1 cellular context compared by ENCODE assay signal in the genomic region with DNA sequence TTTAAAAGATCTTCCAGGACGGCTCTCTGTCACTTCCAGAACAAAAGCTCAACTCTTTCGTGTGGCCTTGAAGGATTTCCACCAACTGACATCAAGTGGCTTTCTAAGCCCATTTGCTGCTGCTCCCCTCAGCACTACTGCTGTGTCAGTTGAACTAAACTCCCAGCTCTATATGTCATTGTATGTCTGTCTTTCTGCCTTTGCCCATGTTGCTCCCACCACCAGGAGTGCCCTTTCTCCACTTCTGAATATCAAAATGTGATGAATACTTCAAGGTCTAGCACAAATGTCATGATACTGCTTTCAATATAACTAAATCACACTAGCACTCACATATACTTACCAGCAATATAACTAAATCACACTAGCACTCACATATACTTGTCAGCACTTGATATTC.
TF ChIP-seq lines count a peak whose summit lies in the region.

No MANE protein-coding gene starts in this region.

TF ChIP-seq in IMR-90, 13 proteins besides CTCF, POLR2A, EP300 and RAD21:
- TF ChIP-seq MAFK (IDR thresholded peaks at IDR 0.05; ENCODE audit: low read depth, low read length), result no peak
- TF ChIP-seq FOS (IDR thresholded peaks at IDR 0.05; ENCODE audit: low read depth, low read length), result no peak
- TF ChIP-seq CEBPB (IDR thresholded peaks at IDR 0.05; ENCODE audit: low read depth, low read length), result no peak
- no peak for TF ChIP-seq MXI1 (IDR thresholded peaks at IDR 0.05; ENCODE audit: borderline replicate concordance, low read depth, low read length)
- no peak for TF ChIP-seq SMC3 (IDR thresholded peaks at IDR 0.05; ENCODE audit: low read depth, low read length)
- TF ChIP-seq, protein P1, sequence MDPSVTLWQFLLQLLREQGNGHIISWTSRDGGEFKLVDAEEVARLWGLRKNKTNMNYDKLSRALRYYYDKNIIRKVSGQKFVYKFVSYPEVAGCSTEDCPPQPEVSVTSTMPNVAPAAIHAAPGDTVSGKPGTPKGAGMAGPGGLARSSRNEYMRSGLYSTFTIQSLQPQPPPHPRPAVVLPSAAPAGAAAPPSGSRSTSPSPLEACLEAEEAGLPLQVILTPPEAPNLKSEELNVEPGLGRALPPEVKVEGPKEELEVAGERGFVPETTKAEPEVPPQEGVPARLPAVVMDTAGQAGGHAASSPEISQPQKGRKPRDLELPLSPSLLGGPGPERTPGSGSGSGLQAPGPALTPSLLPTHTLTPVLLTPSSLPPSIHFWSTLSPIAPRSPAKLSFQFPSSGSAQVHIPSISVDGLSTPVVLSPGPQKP (IDR thresholded peaks at IDR 0.05; ENCODE audit: borderline replicate concordance, low read depth, low read length), result no peak
- TF ChIP-seq, protein P2, sequence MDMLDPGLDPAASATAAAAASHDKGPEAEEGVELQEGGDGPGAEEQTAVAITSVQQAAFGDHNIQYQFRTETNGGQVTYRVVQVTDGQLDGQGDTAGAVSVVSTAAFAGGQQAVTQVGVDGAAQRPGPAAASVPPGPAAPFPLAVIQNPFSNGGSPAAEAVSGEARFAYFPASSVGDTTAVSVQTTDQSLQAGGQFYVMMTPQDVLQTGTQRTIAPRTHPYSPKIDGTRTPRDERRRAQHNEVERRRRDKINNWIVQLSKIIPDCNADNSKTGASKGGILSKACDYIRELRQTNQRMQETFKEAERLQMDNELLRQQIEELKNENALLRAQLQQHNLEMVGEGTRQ (IDR thresholded peaks at IDR 0.05; ENCODE audit: low read depth, low read length), result no peak
- TF ChIP-seq MAZ (IDR thresholded peaks at IDR 0.05; ENCODE audit: borderline replicate concordance, low read depth, low read length), result no peak
- no peak for TF ChIP-seq RFX5 (IDR thresholded peaks at IDR 0.05; ENCODE audit: low read depth, low read length)
- TF ChIP-seq CHD1 (IDR thresholded peaks at IDR 0.05; ENCODE audit: low read depth, low read length), result no peak
- TF ChIP-seq NFE2L2 (IDR thresholded peaks at IDR 0.05; ENCODE audit: low read depth, low read length), result no peak
- TF ChIP-seq RCOR1 (IDR thresholded peaks at IDR 0.05; ENCODE audit: insufficient replicate concordance, low read length), result no peak
- TF ChIP-seq BHLHE40 (IDR thresholded peaks at IDR 0.05; ENCODE audit: low read depth, low read length), result no peak
